Comparison of ENCODE assay signal across 22 cellular contexts in genomic region chr17:56934280-56934679, GRCh38. TPM values are rescaled to one million over a fixed set of nuclear protein-coding genes. Genes with fewer than 3 reads are reported as not detected.
DNase-seq lines count a peak whose midpoint lies in the region; ATAC-seq and TF ChIP-seq lines count a peak whose summit lies in the region.
"Had no signal": no experiment of that assay in that cellular context is flagged by ENCODE, and none has a peak within 500 bp of the region (broad histone marks: within the 10 kb centered on the region; RNA-seq: fewer than 3 reads in every experiment).

No MANE protein-coding gene starts in this region.

- no peaks in the 10 kb centered on the region for H3K27me3 ChIP-seq in foreskin keratinocyte
- H3K27me3 ChIP-seq: esophagus muscularis mucosa, pancreas had no signal

- H3K27ac ChIP-seq in foreskin keratinocyte, result peak overlapping the region; percentile 18
- H3K27ac ChIP-seq: esophagus muscularis mucosa, pancreas, WERI-Rb-1 had no signal

- H3K27ac Mint-ChIP-seq in activated naive CD8-positive, alpha-beta T cell treated with anti-CD3 and anti-CD28 coated beads, Interleukin-2, amount 10 ng/mL, durations not matched to agents 7 days and 5 days, result peak overlapping the region; percentile 25
- H3K27ac Mint-ChIP-seq in activated naive CD8-positive, alpha-beta T cell treated with anti-CD3 and anti-CD28 coated beads for 36 hours, result no peak overlapping the region
- H3K27ac Mint-ChIP-seq in activated CD8-positive, alpha-beta T cell treated with anti-CD3 and anti-CD28 coated beads for 36 hours, result no peak overlapping the region
- no peak overlapping the region for H3K27ac Mint-ChIP-seq in stimulated activated naive CD8-positive, alpha-beta T cell treated with anti-CD3 and anti-CD28 coated beads, Interleukin-15, amount 100 ng/mL, for 72 hours
- H3K27ac Mint-ChIP-seq: activated naive CD8-positive, alpha-beta T cell; CD14-positive monocyte; stimulated activated naive B cell treated with anti-CD40 and anti-IgM and Interleukin-4, amounts not matched to agents 10 μg/mL and 1 μg/mL and 100 μg/mL, for 72 hours had no signal

- peaks cover 34% of the 10 kb centered on the region for H3K36me3 Mint-ChIP-seq in activated naive CD8-positive, alpha-beta T cell treated with anti-CD3 and anti-CD28 coated beads, Interleukin-2, amount 10 ng/mL, durations not matched to agents 7 days and 5 days
- H3K36me3 Mint-ChIP-seq in activated naive CD8-positive, alpha-beta T cell treated with anti-CD3 and anti-CD28 coated beads for 36 hours, result peaks cover 41% of the 10 kb centered on the region
- peaks cover 41% of the 10 kb centered on the region for H3K36me3 Mint-ChIP-seq in activated CD8-positive, alpha-beta T cell treated with anti-CD3 and anti-CD28 coated beads for 36 hours (ENCODE audit: low read depth)

- H3K27me3 Mint-ChIP-seq in activated naive CD8-positive, alpha-beta T cell treated with anti-CD3 and anti-CD28 coated beads, Interleukin-2, amount 10 ng/mL, durations not matched to agents 7 days and 5 days, result no peaks in the 10 kb centered on the region
- no peaks in the 10 kb centered on the region for H3K27me3 Mint-ChIP-seq in activated naive CD8-positive, alpha-beta T cell treated with anti-CD3 and anti-CD28 coated beads for 36 hours
- H3K27me3 Mint-ChIP-seq in activated CD8-positive, alpha-beta T cell treated with anti-CD3 and anti-CD28 coated beads for 36 hours, result no peaks in the 10 kb centered on the region
- H3K27me3 Mint-ChIP-seq in stimulated activated naive CD8-positive, alpha-beta T cell treated with anti-CD3 and anti-CD28 coated beads, Interleukin-15, amount 100 ng/mL, for 72 hours, result no peaks in the 10 kb centered on the region
- H3K27me3 Mint-ChIP-seq: activated naive CD8-positive, alpha-beta T cell; stimulated activated naive B cell treated with anti-CD40 and anti-IgM and Interleukin-4, amounts not matched to agents 10 μg/mL and 1 μg/mL and 100 μg/mL, for 72 hours had no signal

- CTCF ChIA-PET in activated CD8-positive, alpha-beta T cell treated with anti-CD3 and anti-CD28 coated beads for 36 hours (lab: Charles Lee), result interaction anchor here (1.4 kb wide), 1 partner anchor 40 kb away, joined by 3 read pairs; no protein-coding TSS in a partner anchor

- peak; percentile 92 for ATAC-seq in activated naive CD8-positive, alpha-beta T cell treated with anti-CD3 and anti-CD28 coated beads, Interleukin-2, amount 10 ng/mL, durations not matched to agents 7 days and 5 days (ENCODE audit: low read depth)
- peak; percentile 79 for ATAC-seq in activated CD8-positive, alpha-beta T cell treated with anti-CD3 and anti-CD28 coated beads for 36 hours
- ATAC-seq in foreskin keratinocyte, result peak; percentile 85
- ATAC-seq in stimulated activated naive CD8-positive, alpha-beta T cell treated with anti-CD3 and anti-CD28 coated beads, Interleukin-15, amount 100 ng/mL, for 72 hours, result peak; percentile 82
- ATAC-seq: pancreas; stimulated activated naive B cell treated with anti-CD40 and anti-IgM and Interleukin-4, amounts not matched to agents 10 μg/mL and 1 μg/mL and 100 μg/mL, for 72 hours had no signal

- TF ChIP-seq CTCF in activated CD8-positive, alpha-beta T cell treated with anti-CD3 and anti-CD28 coated beads for 36 hours (IDR thresholded peaks at IDR 0.05), result no peak
- no peak for TF ChIP-seq CTCF in foreskin keratinocyte (conservative IDR thresholded peaks at IDR 0.05)

- H3K4me3 Mint-ChIP-seq in activated naive CD8-positive, alpha-beta T cell treated with anti-CD3 and anti-CD28 coated beads, Interleukin-2, amount 10 ng/mL, durations not matched to agents 7 days and 5 days, result no peak overlapping the region
- H3K4me3 Mint-ChIP-seq in activated naive CD8-positive, alpha-beta T cell treated with anti-CD3 and anti-CD28 coated beads for 36 hours, result no peak overlapping the region
- H3K4me3 Mint-ChIP-seq in activated CD8-positive, alpha-beta T cell treated with anti-CD3 and anti-CD28 coated beads for 36 hours, result no peak overlapping the region
- no peak overlapping the region for H3K4me3 Mint-ChIP-seq in stimulated activated naive CD8-positive, alpha-beta T cell treated with anti-CD3 and anti-CD28 coated beads, Interleukin-15, amount 100 ng/mL, for 72 hours
- H3K4me3 Mint-ChIP-seq: activated naive CD8-positive, alpha-beta T cell; CD14-positive monocyte; stimulated activated naive B cell treated with anti-CD40 and anti-IgM and Interleukin-4, amounts not matched to agents 10 μg/mL and 1 μg/mL and 100 μg/mL, for 72 hours had no signal

- peaks cover 22% of the 10 kb centered on the region for H3K4me1 ChIP-seq in foreskin keratinocyte
- H3K4me1 ChIP-seq: esophagus muscularis mucosa, pancreas had no signal

- peaks cover 20% of the 10 kb centered on the region for H3K4me1 Mint-ChIP-seq in activated naive CD8-positive, alpha-beta T cell treated with anti-CD3 and anti-CD28 coated beads, Interleukin-2, amount 10 ng/mL, durations not matched to agents 7 days and 5 days
- peaks cover 8% of the 10 kb centered on the region for H3K4me1 Mint-ChIP-seq in activated naive CD8-positive, alpha-beta T cell treated with anti-CD3 and anti-CD28 coated beads for 36 hours
- peaks cover 14% of the 10 kb centered on the region for H3K4me1 Mint-ChIP-seq in activated CD8-positive, alpha-beta T cell treated with anti-CD3 and anti-CD28 coated beads for 36 hours (ENCODE audit: low read depth)
- peaks cover 14% of the 10 kb centered on the region for H3K4me1 Mint-ChIP-seq in stimulated activated naive CD8-positive, alpha-beta T cell treated with anti-CD3 and anti-CD28 coated beads, Interleukin-15, amount 100 ng/mL, for 72 hours
- H3K4me1 Mint-ChIP-seq: CD14-positive monocyte had no signal

- peaks cover 17% of the 10 kb centered on the region for H3K9me3 Mint-ChIP-seq in activated naive CD8-positive, alpha-beta T cell treated with anti-CD3 and anti-CD28 coated beads, Interleukin-2, amount 10 ng/mL, durations not matched to agents 7 days and 5 days
- H3K9me3 Mint-ChIP-seq in activated naive CD8-positive, alpha-beta T cell treated with anti-CD3 and anti-CD28 coated beads for 36 hours, result peaks cover 7% of the 10 kb centered on the region
- H3K9me3 Mint-ChIP-seq in activated CD8-positive, alpha-beta T cell treated with anti-CD3 and anti-CD28 coated beads for 36 hours, result peaks cover 12% of the 10 kb centered on the region
- no peaks in the 10 kb centered on the region for H3K9me3 Mint-ChIP-seq in stimulated activated naive CD8-positive, alpha-beta T cell treated with anti-CD3 and anti-CD28 coated beads, Interleukin-15, amount 100 ng/mL, for 72 hours
- H3K9me3 Mint-ChIP-seq: stimulated activated naive B cell treated with anti-CD40 and anti-IgM and Interleukin-4, amounts not matched to agents 10 μg/mL and 1 μg/mL and 100 μg/mL, for 72 hours had no signal

- DNase-seq in activated naive CD8-positive, alpha-beta T cell treated with anti-CD3 and anti-CD28 coated beads, Interleukin-2, amount 10 ng/mL, durations not matched to agents 7 days and 5 days, result no peak
- DNase-seq in activated naive CD8-positive, alpha-beta T cell treated with anti-CD3 and anti-CD28 coated beads for 36 hours, result no peak
- peak; percentile 45 for DNase-seq in activated CD8-positive, alpha-beta T cell treated with anti-CD3 and anti-CD28 coated beads for 36 hours
- DNase-seq in foreskin keratinocyte (peak; percentile 90 to 95), NCI-H2171 (lab: John Stamatoyannopoulos, UW) (no peak), KG1 (lab: John Stamatoyannopoulos, UW) (no peak)
- no peak for DNase-seq in stimulated activated naive CD8-positive, alpha-beta T cell treated with anti-CD3 and anti-CD28 coated beads, Interleukin-15, amount 100 ng/mL, for 72 hours
- DNase-seq: EL; HCEC 1CT; hypothalamus; Kasumi-1; NCI-H1105 treated with DMSO at 0.1 percent for 48 hours; NCI-H2029; NCI-H2227 treated with DMSO at 0.1 percent for 48 hours; pancreas; SK-N-SH; stimulated activated CD4-positive, alpha-beta T cell treated with anti-CD3 and anti-CD28 coated beads, Interleukin-2, amount 100 ng/mL, for 48 hours; stimulated activated naive B cell treated with anti-CD40 and anti-IgM and Interleukin-4, amounts not matched to agents 10 μg/mL and 1 μg/mL and 100 μg/mL, for 72 hours; WERI-Rb-1 had no signal

- POLR2A ChIA-PET in activated naive CD8-positive, alpha-beta T cell treated with anti-CD3 and anti-CD28 coated beads, Interleukin-2, amount 10 ng/mL, durations not matched to agents 7 days and 5 days (lab: Charles Lee), result no interaction called here
- POLR2A ChIA-PET in activated CD8-positive, alpha-beta T cell treated with anti-CD3 and anti-CD28 coated beads for 36 hours (lab: Charles Lee), result no interaction called here

- intact Hi-C loops in activated CD8-positive, alpha-beta T cell treated with anti-CD3 and anti-CD28 coated beads for 36 hours (cut with micrococcal nuclease), result no loop called here

RNA-seq across cellular contexts. Expression of gene TRIM25, which starts 20.4 kb away (rescaled TPM):
- total RNA-seq in activated naive CD8-positive, alpha-beta T cell treated with anti-CD3 and anti-CD28 coated beads, Interleukin-2, amount 10 ng/mL, durations not matched to agents 7 days and 5 days, result 100 to 1,000 TPM; 139 to 141 TPM
- 100 to 1,000 TPM; 109 to 115 TPM for total RNA-seq in activated naive CD8-positive, alpha-beta T cell treated with anti-CD3 and anti-CD28 coated beads for 36 hours
- total RNA-seq in activated CD8-positive, alpha-beta T cell treated with anti-CD3 and anti-CD28 coated beads for 36 hours, result 10 to 100 TPM; 94.2 to 95.6 TPM
- 66.1 and 72.4 TPM in 2 replicates for total RNA-seq in foreskin keratinocyte
- 29.5 TPM in 2 replicates for polyA plus RNA-seq in foreskin keratinocyte

RNA-seq across cellular contexts. Expression of gene COIL, which starts 26.6 kb away (rescaled TPM):
- total RNA-seq in activated naive CD8-positive, alpha-beta T cell treated with anti-CD3 and anti-CD28 coated beads, Interleukin-2, amount 10 ng/mL, durations not matched to agents 7 days and 5 days, result 10 to 100 TPM; 16.4 TPM
- 10 to 100 TPM; 21.6 to 22.4 TPM for total RNA-seq in activated naive CD8-positive, alpha-beta T cell treated with anti-CD3 and anti-CD28 coated beads for 36 hours
- 10 to 100 TPM; 19.5 to 20.8 TPM for total RNA-seq in activated CD8-positive, alpha-beta T cell treated with anti-CD3 and anti-CD28 coated beads for 36 hours
- 18.6 and 19.9 TPM in 2 replicates for total RNA-seq in foreskin keratinocyte
- 10.2 and 11.6 TPM in 2 replicates for polyA plus RNA-seq in foreskin keratinocyte

RNA-seq across cellular contexts. Expression of gene SCPEP1, which starts 43.7 kb away (rescaled TPM):
- total RNA-seq in activated naive CD8-positive, alpha-beta T cell treated with anti-CD3 and anti-CD28 coated beads, Interleukin-2, amount 10 ng/mL, durations not matched to agents 7 days and 5 days, result 10 to 100 TPM; 15.8 to 16.6 TPM
- 10 to 100 TPM; 16.0 to 16.2 TPM for total RNA-seq in activated naive CD8-positive, alpha-beta T cell treated with anti-CD3 and anti-CD28 coated beads for 36 hours
- 10 to 100 TPM; 16.0 to 17.8 TPM for total RNA-seq in activated CD8-positive, alpha-beta T cell treated with anti-CD3 and anti-CD28 coated beads for 36 hours
- total RNA-seq in foreskin keratinocyte, result 29.3 and 31.6 TPM in 2 replicates
- polyA plus RNA-seq in foreskin keratinocyte, result 22.4 and 26.2 TPM in 2 replicates

Comparison
In these comparisons a context has a peak if more than half of its experiments do, and no peak if none do; other contexts are left out.
1. DNase-seq: peak in activated CD8-positive, alpha-beta T cell treated with anti-CD3 and anti-CD28 coated beads for 36 hours (single experiment) and foreskin keratinocyte (2 of 2); none in activated naive CD8-positive, alpha-beta T cell treated with anti-CD3 and anti-CD28 coated beads, Interleukin-2, amount 10 ng/mL, durations not matched to agents 7 days and 5 days (single experiment), activated naive CD8-positive, alpha-beta T cell treated with anti-CD3 and anti-CD28 coated beads for 36 hours (single experiment), stimulated activated naive CD8-positive, alpha-beta T cell treated with anti-CD3 and anti-CD28 coated beads, Interleukin-15, amount 100 ng/mL, for 72 hours (0 of 2), NCI-H2171 (single experiment) and KG1 (single experiment).
2. Peak in every context shown above with its lines, with median percentiles within 50 percentile points of each other: ATAC-seq.